Comparison of ENCODE assay signal across 23 cellular contexts in the genomic region with DNA sequence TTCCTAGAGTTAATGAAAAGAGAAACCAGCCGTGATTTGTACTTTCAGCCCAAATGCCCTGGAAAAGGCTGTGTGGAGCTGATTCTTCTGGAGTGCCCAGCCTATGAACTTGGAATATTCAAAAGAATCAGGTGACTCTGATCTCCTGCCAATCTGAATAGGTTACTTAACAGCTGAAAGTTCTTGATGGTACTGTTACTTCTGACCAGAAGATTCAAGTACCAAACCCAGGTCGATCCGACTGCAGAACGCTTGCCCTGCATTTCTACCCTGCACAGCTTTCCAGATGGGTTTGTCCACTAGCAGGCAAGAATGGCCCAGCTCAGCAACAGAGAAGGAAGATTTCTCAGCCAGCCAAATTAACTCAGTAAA.
A peak's percentile ranks its signal among the peaks of the same experiment; 100 is the strongest.
DNase-seq lines count a peak whose midpoint lies in the region; ATAC-seq, FAIRE-seq and TF ChIP-seq lines count a peak whose summit lies in the region.
"Had no signal": no experiment of that assay in that cellular context is flagged by ENCODE, and none has a peak within 500 bp of the region (broad histone marks: within the 10 kb centered on the region; RNA-seq: fewer than 3 reads in every experiment).

No MANE protein-coding gene starts in this region.

- ATAC-seq in HepG2 (no peak), sciatic nerve (peak; percentile 63), GM21381 (IDR thresholded peaks at IDR 0.05; ENCODE audit: unreplicated experiment) (no peak)
- ATAC-seq: CD8-positive, alpha-beta T cell had no signal

- FAIRE-seq in HepG2 (lab: Jason Lieb, UNC): no peak
- FAIRE-seq: A204.1, G401.6, GM12892, H1 had no signal

- no peak for TF ChIP-seq CTCF in breast epithelium (IDR thresholded peaks at IDR 0.05)
- no peak for TF ChIP-seq CTCF in mammary epithelial cell (conservative IDR thresholded peaks at IDR 0.05 in 1 of 2, IDR thresholded peaks at IDR 0.05 in 1 of 2; ENCODE audit: extremely low read depth in 1 of 2, insufficient read depth in 1 of 2, low read depth in 1 of 2, low read length in 2 of 2)
- TF ChIP-seq CTCF in liver (IDR thresholded peaks at IDR 0.05; ENCODE audit: low read depth, low read length, missing input control): no peak
- TF ChIP-seq CTCF in HepG2 (CRISPR knock-in tag; IDR thresholded peaks at IDR 0.05): no peak
- TF ChIP-seq CTCF in uterus (IDR thresholded peaks at IDR 0.05): no peak

- dilution Hi-C loops in mammary epithelial cell (cut with HindIII; ENCODE audit: low sequenced_read_pairs): no loop called here

- H3K36me3 ChIP-seq in breast epithelium: no peaks in the 10 kb centered on the region
- no peaks in the 10 kb centered on the region for H3K36me3 ChIP-seq in mammary epithelial cell (ENCODE audit: insufficient read depth, low read length)
- H3K36me3 ChIP-seq in liver (ENCODE audit: control insufficient read depth in 4 of 4, insufficient read depth in 3 of 4, low read depth in 1 of 4, low read length in 3 of 4): no peaks in the 10 kb centered on the region
- no peaks in the 10 kb centered on the region for H3K36me3 ChIP-seq in HepG2 (replicated peaks in 1 of 2; ENCODE audit: control insufficient read depth in 1 of 2, insufficient read depth in 2 of 2, low read length in 2 of 2)
- H3K36me3 ChIP-seq in uterus: no peaks in the 10 kb centered on the region
- H3K36me3 ChIP-seq: BLaER1 had no signal

- peak overlapping the region; percentile 22 to 59 for H3K27ac ChIP-seq in breast epithelium
- no peak overlapping the region for H3K27ac ChIP-seq in mammary epithelial cell (ENCODE audit: insufficient read depth, low read depth, low read length)
- H3K27ac ChIP-seq in liver (ENCODE audit: low read depth in 1 of 2, low read length in 2 of 2): peak overlapping the region; percentile 86 to 90
- no peak overlapping the region for H3K27ac ChIP-seq in HepG2 (ENCODE audit: extremely low read length, insufficient read depth, low read length)
- H3K27ac ChIP-seq in uterus: peak overlapping the region; percentile 15 to 36
- H3K27ac ChIP-seq: 22Rv1, BLaER1, C4-2B, GM23248 had no signal

- DNase-seq in breast epithelium (ENCODE audit: low spot score in 2 of 2) (no peak), mammary epithelial cell (no peak), HepG2 (ENCODE audit: low spot score) (no peak), sciatic nerve (ENCODE audit: low spot score) (no peak), uterus (no peak), cortex of kidney (lab: John Stamatoyannopoulos, UW) (no peak)
- DNase-seq: Caco-2; CD4-positive, CD25-positive, alpha-beta regulatory T cell; CD8-positive, alpha-beta T cell; DMS153; DND-41; GM23248; H7; HCEC 1CT had no signal

- intact Hi-C loops in breast epithelium (cut with DNase I; ENCODE audit: low total_unique reads) (no loop called here), mammary epithelial cell (cut with micrococcal nuclease) (no loop called here), HepG2 (cut with micrococcal nuclease; ENCODE audit: unreplicated experiment) (no loop called here), sciatic nerve (cut with DNase I) (no loop called here), uterus (cut with DNase I; ENCODE audit: low total_unique reads) (no loop called here)

- no peaks in the 10 kb centered on the region for H4K20me1 ChIP-seq in mammary epithelial cell (ENCODE audit: insufficient read depth, low read length)
- no peaks in the 10 kb centered on the region for H4K20me1 ChIP-seq in HepG2 (ENCODE audit: insufficient read depth, low read length)
- H4K20me1 ChIP-seq: BLaER1 had no signal

- TF ChIP-seq EP300 in HepG2 (IDR thresholded peaks at IDR 0.05; ENCODE audit: low read depth in 2 of 2, low read length in 2 of 2) (no peak), HepG2 (CRISPR knock-in tag; IDR thresholded peaks at IDR 0.05; ENCODE audit: borderline replicate concordance) (no peak)

- TF ChIP-seq POLR2A in breast epithelium (IDR thresholded peaks at IDR 0.05): no peak
- no peak for TF ChIP-seq POLR2A in HepG2 (IDR thresholded peaks at IDR 0.05; ENCODE audit: insufficient read depth in 1 of 2, low read depth in 2 of 2, low read length in 2 of 2)
- no peak for TF ChIP-seq POLR2A in uterus (IDR thresholded peaks at IDR 0.05)

- H3K9ac ChIP-seq in mammary epithelial cell (ENCODE audit: insufficient read depth, low read length): no peak overlapping the region
- peak overlapping the region in 1 of 2 donors; percentile 52 for H3K9ac ChIP-seq in liver (ENCODE audit: low read depth in 1 of 2, low read length in 2 of 2)
- no peak overlapping the region for H3K9ac ChIP-seq in HepG2 (ENCODE audit: insufficient read depth, low read depth, low read length)
- H3K9ac ChIP-seq: BLaER1, GM23248 had no signal

- H3K79me2 ChIP-seq in mammary epithelial cell (ENCODE audit: insufficient read depth, low read length): no peaks in the 10 kb centered on the region
- H3K79me2 ChIP-seq in HepG2 (ENCODE audit: insufficient read depth, low read length): no peaks in the 10 kb centered on the region

- no peaks in the 10 kb centered on the region for H3K4me1 ChIP-seq in breast epithelium
- no peaks in the 10 kb centered on the region for H3K4me1 ChIP-seq in mammary epithelial cell (ENCODE audit: insufficient read depth, low read length)
- peaks cover 3 to 50% (median 19%) of the 10 kb centered on the region in 4 donors for H3K4me1 ChIP-seq in liver (ENCODE audit: control insufficient read depth in 4 of 4, insufficient read depth in 4 of 4, low read length in 3 of 4)
- no peaks in the 10 kb centered on the region for H3K4me1 ChIP-seq in HepG2 (ENCODE audit: insufficient read depth, low read length)
- no peaks in the 10 kb centered on the region for H3K4me1 ChIP-seq in uterus
- H3K4me1 ChIP-seq: BLaER1, Caco-2 had no signal

- H3K9me3 ChIP-seq in breast epithelium (no peaks in the 10 kb centered on the region), mammary epithelial cell (replicated peaks; ENCODE audit: insufficient read depth, low read length) (no peaks in the 10 kb centered on the region), liver (ENCODE audit: control insufficient read depth in 4 of 4, low read length in 3 of 4) (no peaks in the 10 kb centered on the region), HepG2 (ENCODE audit: low read length) (peaks cover 84% of the 10 kb centered on the region), uterus (no peaks in the 10 kb centered on the region)
- H3K9me3 ChIP-seq: BLaER1, Caco-2 had no signal

- H3K27me3 ChIP-seq in breast epithelium: no peaks in the 10 kb centered on the region
- no peaks in the 10 kb centered on the region for H3K27me3 ChIP-seq in mammary epithelial cell (ENCODE audit: insufficient read depth, low read length)
- no peaks in the 10 kb centered on the region for H3K27me3 ChIP-seq in liver (ENCODE audit: control insufficient read depth in 4 of 4, insufficient read depth in 4 of 4, low read length in 3 of 4)
- H3K27me3 ChIP-seq in HepG2 (ENCODE audit: control insufficient read depth in 1 of 2, insufficient read depth in 2 of 2, low read length in 2 of 2): no peaks in the 10 kb centered on the region
- no peaks in the 10 kb centered on the region for H3K27me3 ChIP-seq in uterus
- H3K27me3 ChIP-seq: BLaER1 had no signal

- H3K4me3 ChIP-seq in breast epithelium (no peak overlapping the region), mammary epithelial cell (replicated peaks in 1 of 3; ENCODE audit: insufficient read depth in 1 of 3, low read depth in 2 of 3, low read length in 3 of 3) (no peak overlapping the region), liver (ENCODE audit: low read depth in 1 of 3, low read length in 3 of 3) (peak overlapping the region; percentile 15 to 55 (median 27)), HepG2 (replicated peaks in 1 of 3; ENCODE audit: insufficient read depth in 1 of 3, low read depth in 2 of 3, low read length in 3 of 3) (no peak overlapping the region), uterus (peak overlapping the region in 1 of 2 donors; percentile 7)
- H3K4me3 ChIP-seq: BLaER1, GM23248 had no signal

- H2AFZ ChIP-seq in mammary epithelial cell (ENCODE audit: low read depth, low read length) (no peak overlapping the region), HepG2 (ENCODE audit: low read length) (no peak overlapping the region)
- H2AFZ ChIP-seq: GM23248 had no signal

- 63% methylated on average over 4 of the region's 4 CpGs for WGBS in mammary epithelial cell (ENCODE audit: low coverage, missing lambda C conversion rate)
- WGBS in liver: 47% methylated on average over 4 of the region's 4 CpGs
- 56% methylated on average over 4 of the region's 4 CpGs for WGBS in HepG2 (ENCODE audit: low lambda C conversion rate)

- CTCF ChIA-PET in mammary epithelial cell (lab: Charles Lee; ENCODE audit: low non-redundant PET) (no interaction called here), HepG2 (lab: Yijun Ruan, JAX; ENCODE audit: low intra/inter-chr PET ratio, low total read pairs) (no interaction called here)

- TF ChIP-seq RAD21 in liver (IDR thresholded peaks at IDR 0.05) (peak in 1 of 2 donors; percentile 42), HepG2 (CRISPR knock-in tag; IDR thresholded peaks at IDR 0.05) (no peak)

- POLR2A ChIA-PET in HepG2 (lab: Yijun Ruan, JAX): no interaction called here

- in situ Hi-C loops in mammary epithelial cell (cut with MboI; ENCODE audit: low sequenced_read_pairs in 2 of 2): no loop called here
- in situ Hi-C loops in HepG2 (cut with HindIII; ENCODE audit: extremely low pct_ligation_motif_present, low pct_unique_long_range_greater_than_20kb): no loop called here

- BruUV-seq in mammary epithelial cell (replicated peaks; lab: Mats Ljungman, UMichigan) (no TSS peak), HepG2 (replicated peaks; lab: Mats Ljungman, UMichigan) (no TSS peak)

- H3K4me2 ChIP-seq in mammary epithelial cell (ENCODE audit: insufficient read depth, low read depth, low read length) (no peak overlapping the region), HepG2 (ENCODE audit: low read depth, low read length) (no peak overlapping the region)
- H3K4me2 ChIP-seq: BLaER1 had no signal

TF ChIP-seq in liver, 16 proteins besides CTCF, POLR2A, EP300 and RAD21 (continues in another document):
- peak; percentile 43 for TF ChIP-seq YY1 (IDR thresholded peaks at IDR 0.05)
- no peak for TF ChIP-seq FOXA1 (IDR thresholded peaks at IDR 0.05)
- peak; percentile 52 to 56 for TF ChIP-seq HNF4A (conservative IDR thresholded peaks at IDR 0.05)
- TF ChIP-seq TAF1 (conservative IDR thresholded peaks at IDR 0.05): peak; percentile 15
- TF ChIP-seq HNF4G (IDR thresholded peaks at IDR 0.05): no peak
- TF ChIP-seq NR2F2 (IDR thresholded peaks at IDR 0.05): no peak

TF ChIP-seq in HepG2, 621 proteins besides CTCF, POLR2A, EP300 and RAD21 (continues in another document):
- TF ChIP-seq ZFP36L1 (CRISPR knock-in tag; IDR thresholded peaks at IDR 0.05) (no peak), POLR2G (IDR thresholded peaks at IDR 0.05; ENCODE audit: low read depth, low read length) (no peak)

Comparison
In these comparisons a context has a peak if more than half of its experiments do, and no peak if none do; other contexts are left out.
1. H3K27ac ChIP-seq: peak in breast epithelium (2 of 2), liver (2 of 2) and uterus (2 of 2); none in mammary epithelial cell (single experiment) and HepG2 (single experiment).
2. H3K4me3 ChIP-seq: peak in liver (3 of 3); none in breast epithelium (0 of 3), mammary epithelial cell (0 of 3) and HepG2 (0 of 3).